In genomic region chr9:42430674-42431615, GRCh38 we compare ENCODE assay signal across 8 cellular contexts.
DNase-seq lines count a peak whose midpoint lies in the region; ATAC-seq and TF ChIP-seq lines count a peak whose summit lies in the region.
"Not testable (repeated sequence)": the region's sequence is repeated elsewhere in the genome, so short reads cannot be mapped to it uniquely, and the experiment has no call there.

No MANE protein-coding gene starts in this region.

- not testable (repeated sequence) for H3K4me3 ChIP-seq in BJ (ENCODE audit: low read depth, low read length); endodermal cell (ENCODE audit: low read length); skeletal muscle cell (ENCODE audit: low read depth, low read length)

- H3K4me3 Mint-ChIP-seq in activated B cell treated with CpG ODN at 0.5 μM for 24 hours, result peak overlapping the region; percentile 17
- H3K4me3 Mint-ChIP-seq in endodermal cell, result not testable (repeated sequence)

- not testable (repeated sequence) for H3K9ac ChIP-seq in endodermal cell (ENCODE audit: extremely low read depth, low read length, poor library complexity, severe bottlenecking)

- not testable (repeated sequence) for H3K9me3 ChIP-seq in endodermal cell (ENCODE audit: control insufficient read depth, low read length)

- POLR2A ChIA-PET in BJ (lab: Charles Lee); activated B cell treated with CpG ODN at 0.5 μM for 24 hours (lab: Charles Lee): not testable (repeated sequence)

- H3K9me3 Mint-ChIP-seq in activated B cell treated with CpG ODN at 0.5 μM for 24 hours, endodermal cell: not testable (repeated sequence)

- CTCF ChIA-PET in BJ (lab: Yijun Ruan, JAX); activated B cell treated with CpG ODN at 0.5 μM for 24 hours (lab: Charles Lee): not testable (repeated sequence)

- not testable (repeated sequence) for H3K27me3 ChIP-seq in BJ (ENCODE audit: control insufficient read depth, insufficient read depth, low read length); endodermal cell (ENCODE audit: control insufficient read depth, insufficient read depth, low read length, poor library complexity, severe bottlenecking)

- peak; percentile 4 for DNase-seq in BJ (ENCODE audit: low read depth)
- DNase-seq in NCI-H146 treated with DMSO at 0.1 percent for 48 hours (lab: John Stamatoyannopoulos, UW; ENCODE audit: unreplicated experiment), result peak; percentile 89
- DNase-seq in activated B cell treated with CpG ODN at 0.5 μM for 24 hours, endodermal cell: not testable (repeated sequence)
- DNase-seq in iris pigment epithelial cell (ENCODE audit: low read depth), result peak; percentile 86
- peak; percentile 62 for DNase-seq in skeletal muscle cell (ENCODE audit: low read depth)

- not testable (repeated sequence) for H3K36me3 ChIP-seq in BJ (ENCODE audit: control insufficient read depth, insufficient read depth, low read length); endodermal cell (ENCODE audit: control insufficient read depth, insufficient read depth, low read length)

- TF ChIP-seq CTCF in BJ (IDR thresholded peaks at IDR 0.05; ENCODE audit: insufficient read depth, low read depth, low read length); activated B cell treated with CpG ODN at 0.5 μM for 24 hours (IDR thresholded peaks at IDR 0.05); endodermal cell (conservative IDR thresholded peaks at IDR 0.05): not testable (repeated sequence)

- H3K4me1 ChIP-seq in endodermal cell (ENCODE audit: control insufficient read depth, insufficient read depth, low read length), result not testable (repeated sequence)

- WGBS in endodermal cell (ENCODE audit: insufficient coverage in 1 of 2, insufficient read length in 1 of 2), 2 experiments, result 89% methylated on average over 2 of the region's 4 CpGs; no CpG with 5 or more reads in 1 of the 2 experiments

- H3K4me1 Mint-ChIP-seq in activated B cell treated with CpG ODN at 0.5 μM for 24 hours, result peaks cover 41% of the 10 kb centered on the region
- H3K4me1 Mint-ChIP-seq in endodermal cell, result peaks cover 28% of the 10 kb centered on the region

- H3K27ac ChIP-seq in endodermal cell (ENCODE audit: low read depth, low read length), result not testable (repeated sequence)

- peak overlapping the region; percentile 86 for H3K27ac Mint-ChIP-seq in activated B cell treated with CpG ODN at 0.5 μM for 24 hours
- peak overlapping the region; percentile 64 for H3K27ac Mint-ChIP-seq in endodermal cell

- not testable (repeated sequence) for H3K27me3 Mint-ChIP-seq in activated B cell treated with CpG ODN at 0.5 μM for 24 hours; endodermal cell (ENCODE audit: insufficient read depth)

- ATAC-seq in GM19351 (IDR thresholded peaks at IDR 0.05; ENCODE audit: unreplicated experiment), result peak; percentile 40
- peak; percentile 52 for ATAC-seq in HG03378 (IDR thresholded peaks at IDR 0.05; ENCODE audit: unreplicated experiment)
- ATAC-seq in activated B cell treated with CpG ODN at 0.5 μM for 24 hours (ENCODE audit: low read depth), result peak; percentile 34

- intact Hi-C loops in activated B cell treated with CpG ODN at 0.5 μM for 24 hours (cut with micrococcal nuclease), result not testable (repeated sequence)

- H3K36me3 Mint-ChIP-seq in activated B cell treated with CpG ODN at 0.5 μM for 24 hours (ENCODE audit: low read depth); endodermal cell (ENCODE audit: low read depth): not testable (repeated sequence)
